ENCODE assay signal across 24 cellular contexts in genomic region chr20:17327185-17327780, GRCh38.
DNase-seq lines count a peak whose midpoint lies in the region; ATAC-seq, FAIRE-seq and TF ChIP-seq lines count a peak whose summit lies in the region.
"Had no signal": no experiment of that assay in that cellular context is flagged by ENCODE, and none has a peak within 500 bp of the region (broad histone marks: within the 10 kb centered on the region; RNA-seq: fewer than 3 reads in every experiment).

No MANE protein-coding gene starts in this region.

- DNase-seq in ELF-1 (ENCODE audit: low read depth, low spot score) (peak; percentile 14), NCI-H1694 treated with DMSO at 0.1 percent for 48 hours (lab: John Stamatoyannopoulos, UW) (peak; percentile 44), body of pancreas (peak in 3 of 4 donors; percentile 6 to 30 (median 18)), nephron progenitor cell (peak; percentile 19), small intestine (no peak), UCSD-AML1 (lab: John Stamatoyannopoulos, UW; ENCODE audit: unreplicated experiment) (no peak)
- DNase-seq in effector memory CD4-positive, alpha-beta T cell, result no peak
- DNase-seq: activated B cell treated with CpG ODN at 0.5 μM for 24 hours; activated CD4-positive, alpha-beta T cell treated with anti-CD3 and anti-CD28 coated beads, Interleukin-2, amount 50 U/mL, for 48 hours; activated gamma-delta T cell treated with Interleukin-2 at 50 U/mL for 16 hours; CD4-positive, alpha-beta memory T cell; DND-41; erythroblast; foreskin melanocyte; HCEC 1CT; hippocampal formation; naive B cell; NCI-H1105; ovary; sigmoid colon; SK-N-SH had no signal

- H3K27me3 ChIP-seq in body of pancreas, result peaks cover 0 to 5% of the 10 kb centered on the region in 2 donors
- peaks cover 0 to 9% of the 10 kb centered on the region in 2 donors for H3K27me3 ChIP-seq in small intestine (ENCODE audit: control insufficient read depth in 2 of 2, insufficient read depth in 2 of 2, low read length in 2 of 2)
- no peaks in the 10 kb centered on the region for H3K27me3 ChIP-seq in effector memory CD4-positive, alpha-beta T cell (replicated peaks; ENCODE audit: control insufficient read depth, insufficient read depth, low read length, poor library complexity, severe bottlenecking)
- H3K27me3 ChIP-seq: ovary had no signal

- no peaks in the 10 kb centered on the region for H3K4me1 ChIP-seq in body of pancreas
- H3K4me1 ChIP-seq in small intestine (ENCODE audit: control insufficient read depth in 2 of 2, insufficient read depth in 1 of 2, low read depth in 1 of 2, low read length in 1 of 2), result no peaks in the 10 kb centered on the region
- H3K4me1 ChIP-seq in effector memory CD4-positive, alpha-beta T cell (ENCODE audit: control insufficient read depth, insufficient read depth, low read length, poor library complexity, severe bottlenecking), result no peaks in the 10 kb centered on the region
- H3K4me1 ChIP-seq: sigmoid colon had no signal

- no peak overlapping the region for H3K4me3 Mint-ChIP-seq in nephron progenitor cell
- H3K4me3 Mint-ChIP-seq: activated B cell treated with CpG ODN at 0.5 μM for 24 hours; CD4-positive, alpha-beta memory T cell; memory B cell; naive B cell; T-helper 2 cell treated with Interferon-gamma antibody and Interleukin-4, amounts not matched to agents 5 μg/mL and 100 μg/mL, for 36 hours had no signal

- H3K4me3 ChIP-seq in body of pancreas (no peak overlapping the region), small intestine (ENCODE audit: low read depth in 1 of 2, low read length in 2 of 2) (no peak overlapping the region)
- no peak overlapping the region for H3K4me3 ChIP-seq in effector memory CD4-positive, alpha-beta T cell (ENCODE audit: insufficient read depth, low read depth, low read length, poor library complexity, severe bottlenecking)
- H3K4me3 ChIP-seq: ovary, sigmoid colon had no signal

- H3K9me3 ChIP-seq in body of pancreas (no peaks in the 10 kb centered on the region), small intestine (ENCODE audit: control insufficient read depth, low read depth) (no peaks in the 10 kb centered on the region)
- H3K9me3 ChIP-seq in effector memory CD4-positive, alpha-beta T cell (ENCODE audit: control insufficient read depth, low read length), result no peaks in the 10 kb centered on the region
- H3K9me3 ChIP-seq: ovary, sigmoid colon, SK-N-SH had no signal

- H3K27ac ChIP-seq in body of pancreas (no peak overlapping the region), small intestine (ENCODE audit: low read depth in 1 of 2, low read length in 1 of 2) (no peak overlapping the region)
- H3K27ac ChIP-seq in effector memory CD4-positive, alpha-beta T cell (ENCODE audit: insufficient read depth, low read length, poor library complexity, severe bottlenecking), result no peak overlapping the region
- H3K27ac ChIP-seq: ovary, sigmoid colon had no signal

- peaks cover 14% of the 10 kb centered on the region for H3K4me1 Mint-ChIP-seq in nephron progenitor cell
- H3K4me1 Mint-ChIP-seq: activated B cell treated with CpG ODN at 0.5 μM for 24 hours; CD4-positive, alpha-beta memory T cell; memory B cell; naive B cell had no signal

- peaks cover 8% of the 10 kb centered on the region for H3K27me3 Mint-ChIP-seq in nephron progenitor cell (ENCODE audit: low read depth, poor library complexity)

- no peak for TF ChIP-seq POLR2A in body of pancreas (IDR thresholded peaks at IDR 0.05)

- intact Hi-C loops in body of pancreas (cut with DNase I), result no loop called here

- H3K36me3 ChIP-seq in body of pancreas (replicated peaks in 1 of 2; ENCODE audit: insufficient read depth in 1 of 2, low read depth in 2 of 2), result no peaks in the 10 kb centered on the region
- H3K36me3 ChIP-seq in small intestine (ENCODE audit: control insufficient read depth in 2 of 2, insufficient read depth in 2 of 2, low read length in 2 of 2), result no peaks in the 10 kb centered on the region
- no peaks in the 10 kb centered on the region for H3K36me3 ChIP-seq in effector memory CD4-positive, alpha-beta T cell (ENCODE audit: control insufficient read depth, insufficient read depth, low read length)
- H3K36me3 ChIP-seq: ovary, sigmoid colon had no signal

- FAIRE-seq in small intestine (lab: Jason Lieb, UNC), result no peak

- no peaks in the 10 kb centered on the region for H3K9me3 Mint-ChIP-seq in nephron progenitor cell
- H3K9me3 Mint-ChIP-seq: activated B cell treated with CpG ODN at 0.5 μM for 24 hours; memory B cell; T-helper 2 cell treated with Interferon-gamma antibody and Interleukin-4, amounts not matched to agents 5 μg/mL and 100 μg/mL, for 36 hours had no signal

- TF ChIP-seq CTCF in body of pancreas (IDR thresholded peaks at IDR 0.05) (no peak), nephron progenitor cell (IDR thresholded peaks at IDR 0.05) (no peak)

- WGBS in body of pancreas, 2 donors, result 11 to 19% methylated on average over 19 to 23 of the region's 23 CpGs
- 19 to 31% (median 30%) methylated on average over 21 to 23 of the region's 23 CpGs for WGBS in small intestine, 3 donors

- ATAC-seq in body of pancreas (no peak), GM21367 (IDR thresholded peaks at IDR 0.05; ENCODE audit: unreplicated experiment) (no peak)

- H3K36me3 Mint-ChIP-seq in nephron progenitor cell (ENCODE audit: low read depth), result no peaks in the 10 kb centered on the region
- H3K36me3 Mint-ChIP-seq: CD4-positive, alpha-beta memory T cell; naive B cell had no signal

- H3K27ac Mint-ChIP-seq in nephron progenitor cell, result no peak overlapping the region
- H3K27ac Mint-ChIP-seq: activated B cell treated with CpG ODN at 0.5 μM for 24 hours; CD4-positive, alpha-beta memory T cell; memory B cell; naive B cell; T-helper 2 cell treated with Interferon-gamma antibody and Interleukin-4, amounts not matched to agents 5 μg/mL and 100 μg/mL, for 36 hours had no signal

Comparison
In these comparisons a context has a peak if more than half of its experiments do, and no peak if none do; other contexts are left out.
1. DNase-seq: peak in ELF-1 (single experiment), NCI-H1694 treated with DMSO at 0.1 percent for 48 hours (single experiment), body of pancreas (3 of 4) and nephron progenitor cell (single experiment); none in small intestine (single experiment), UCSD-AML1 (single experiment) and effector memory CD4-positive, alpha-beta T cell (0 of 3).